ENCODE assay signal across 22 cellular contexts in the genomic region with DNA sequence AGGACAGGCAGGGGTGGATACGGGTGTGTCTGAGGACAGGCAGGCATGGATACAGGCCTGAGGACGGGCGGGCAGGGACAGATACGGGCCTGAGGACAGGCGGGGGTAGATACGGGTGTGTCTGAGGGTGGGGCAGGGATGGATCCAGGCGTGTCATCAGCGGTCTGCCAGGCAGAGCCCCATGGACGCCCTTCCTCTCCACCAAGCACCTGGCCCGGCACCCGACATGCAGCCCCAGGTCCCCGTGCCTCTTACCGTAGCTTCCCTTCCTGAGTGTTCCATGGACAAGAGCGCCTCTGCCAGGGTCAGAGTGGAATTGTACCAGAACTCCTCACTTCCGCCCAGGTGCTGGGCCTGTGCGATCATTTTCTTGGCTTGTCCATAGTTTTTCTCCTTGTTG.
DNase-seq lines count a peak whose midpoint lies in the region; ATAC-seq, FAIRE-seq and TF ChIP-seq lines count a peak whose summit lies in the region.
"Had no signal": no experiment of that assay in that cellular context is flagged by ENCODE, and none has a peak within 500 bp of the region (broad histone marks: within the 10 kb centered on the region; RNA-seq: fewer than 3 reads in every experiment).

No MANE protein-coding gene starts in this region.

- 0 out of 2 replicates have a peak, but pooled peaks have one; percentile 14 for TF ChIP-seq CTCF in WERI-Rb-1 (IDR thresholded peaks at IDR 0.05; ENCODE audit: low read depth, low read length)
- TF ChIP-seq CTCF in HepG2 (CRISPR knock-in tag; IDR thresholded peaks at IDR 0.05): 0 out of 2 replicates have a peak, but pooled peaks have one; percentile 9
- TF ChIP-seq CTCF in upper lobe of left lung (IDR thresholded peaks at IDR 0.05): no peak
- TF ChIP-seq CTCF in glutamatergic neuron (IDR thresholded peaks at IDR 0.05; ENCODE audit: partially characterized antibody, unreplicated experiment): no peak

- H3K27ac ChIP-seq in WERI-Rb-1 (no peak overlapping the region), HepG2 (ENCODE audit: extremely low read length, insufficient read depth, low read length) (no peak overlapping the region), upper lobe of left lung (no peak overlapping the region)
- H3K27ac ChIP-seq: A549, C4-2B, epithelial cell of prostate, hepatocyte, psoas muscle had no signal

- intact Hi-C loops in HepG2 (cut with micrococcal nuclease; ENCODE audit: unreplicated experiment): no loop called here

- FAIRE-seq in HepG2 (lab: Jason Lieb, UNC): no peak
- FAIRE-seq: A549, islet of Langerhans had no signal

- CTCF ChIA-PET in HepG2 (lab: Yijun Ruan, JAX; ENCODE audit: low intra/inter-chr PET ratio, low total read pairs): no interaction called here

- no peaks in the 10 kb centered on the region for H3K9me3 Mint-ChIP-seq in activated naive CD8-positive, alpha-beta T cell treated with anti-CD3 and anti-CD28 coated beads, Interleukin-2, amount 10 ng/mL, durations not matched to agents 7 days and 5 days
- peaks cover 4% of the 10 kb centered on the region for H3K9me3 Mint-ChIP-seq in activated naive CD8-positive, alpha-beta T cell treated with anti-CD3 and anti-CD28 coated beads, Interleukin-2, amount 50 U/mL, for 24 hours
- H3K9me3 Mint-ChIP-seq in glutamatergic neuron (ENCODE audit: unreplicated experiment): peaks cover 14% of the 10 kb centered on the region
- H3K9me3 Mint-ChIP-seq: HFFc6 had no signal

- no peak for ATAC-seq in activated naive CD8-positive, alpha-beta T cell treated with anti-CD3 and anti-CD28 coated beads, Interleukin-2, amount 10 ng/mL, durations not matched to agents 7 days and 5 days (ENCODE audit: low read depth)
- ATAC-seq in activated naive CD8-positive, alpha-beta T cell treated with anti-CD3 and anti-CD28 coated beads, Interleukin-2, amount 50 U/mL, for 24 hours: no peak
- ATAC-seq in HepG2: no peak
- no peak for ATAC-seq in upper lobe of left lung (ENCODE audit: low FRiP score in 2 of 2)
- ATAC-seq: A549, psoas muscle had no signal

- TF ChIP-seq EP300 in HepG2 (IDR thresholded peaks at IDR 0.05; ENCODE audit: low read depth in 2 of 2, low read length in 2 of 2) (no peak), HepG2 (CRISPR knock-in tag; IDR thresholded peaks at IDR 0.05; ENCODE audit: borderline replicate concordance) (no peak), upper lobe of left lung (IDR thresholded peaks at IDR 0.05) (no peak)

- no peaks in the 10 kb centered on the region for H3K36me3 Mint-ChIP-seq in activated naive CD8-positive, alpha-beta T cell treated with anti-CD3 and anti-CD28 coated beads, Interleukin-2, amount 10 ng/mL, durations not matched to agents 7 days and 5 days
- no peaks in the 10 kb centered on the region for H3K36me3 Mint-ChIP-seq in activated naive CD8-positive, alpha-beta T cell treated with anti-CD3 and anti-CD28 coated beads, Interleukin-2, amount 50 U/mL, for 24 hours (ENCODE audit: low read depth)
- no peaks in the 10 kb centered on the region for H3K36me3 Mint-ChIP-seq in glutamatergic neuron (ENCODE audit: unreplicated experiment)

- TF ChIP-seq RAD21 in HepG2 (CRISPR knock-in tag; IDR thresholded peaks at IDR 0.05): no peak

- no TSS peak for BruUV-seq in HepG2 (replicated peaks; lab: Mats Ljungman, UMichigan)

- H2AFZ ChIP-seq in HepG2 (ENCODE audit: low read length): no peak overlapping the region
- H2AFZ ChIP-seq: hepatocyte had no signal

- no peaks in the 10 kb centered on the region for H3K9me3 ChIP-seq in WERI-Rb-1 (ENCODE audit: severe bottlenecking)
- no peaks in the 10 kb centered on the region for H3K9me3 ChIP-seq in HepG2 (ENCODE audit: low read length)
- no peaks in the 10 kb centered on the region for H3K9me3 ChIP-seq in upper lobe of left lung
- H3K9me3 ChIP-seq: A549, psoas muscle had no signal

- TF ChIP-seq POLR2A in HepG2 (IDR thresholded peaks at IDR 0.05; ENCODE audit: insufficient read depth in 1 of 2, low read depth in 2 of 2, low read length in 2 of 2) (no peak), upper lobe of left lung (IDR thresholded peaks at IDR 0.05) (no peak)

- H3K4me2 ChIP-seq in HepG2 (ENCODE audit: low read depth, low read length): no peak overlapping the region
- H3K4me2 ChIP-seq: A549, hepatocyte had no signal

- no peak overlapping the region for H3K4me3 Mint-ChIP-seq in activated naive CD8-positive, alpha-beta T cell treated with anti-CD3 and anti-CD28 coated beads, Interleukin-2, amount 10 ng/mL, durations not matched to agents 7 days and 5 days
- H3K4me3 Mint-ChIP-seq in activated naive CD8-positive, alpha-beta T cell treated with anti-CD3 and anti-CD28 coated beads, Interleukin-2, amount 50 U/mL, for 24 hours: no peak overlapping the region
- H3K4me3 Mint-ChIP-seq in glutamatergic neuron (ENCODE audit: unreplicated experiment): no peak overlapping the region
- H3K4me3 Mint-ChIP-seq: HFFc6, nephron had no signal

- peak; percentile 10 for DNase-seq in activated naive CD8-positive, alpha-beta T cell treated with anti-CD3 and anti-CD28 coated beads, Interleukin-2, amount 10 ng/mL, durations not matched to agents 7 days and 5 days
- DNase-seq in activated naive CD8-positive, alpha-beta T cell treated with anti-CD3 and anti-CD28 coated beads, Interleukin-2, amount 50 U/mL, for 24 hours: no peak
- DNase-seq in WERI-Rb-1: no peak
- DNase-seq in HepG2 (ENCODE audit: low spot score): no peak
- DNase-seq in upper lobe of left lung: peak; percentile 16 to 48
- DNase-seq in mucosa of gallbladder (ENCODE audit: low spot score): no peak
- DNase-seq in glutamatergic neuron: no peak
- DNase-seq in COR-L47 (lab: John Stamatoyannopoulos, UW): no peak
- DNase-seq: activated CD4-positive, alpha-beta T cell treated with anti-CD3 and anti-CD28 coated beads for 1 hour; dermis blood vessel endothelial cell; foreskin fibroblast; HFFc6; NCI-H1105; NCI-H2107; T1000 had no signal

- H3K27me3 ChIP-seq in WERI-Rb-1 (ENCODE audit: insufficient read depth, low read depth, severe bottlenecking) (no peaks in the 10 kb centered on the region), HepG2 (ENCODE audit: control insufficient read depth in 1 of 2, insufficient read depth in 2 of 2, low read length in 2 of 2) (peaks cover 6 to 21% of the 10 kb centered on the region in 2 experiments; a peak in 3 of 5 replicates), upper lobe of left lung (peaks cover 0 to 11% (median 0%) of the 10 kb centered on the region in 4 donors)
- H3K27me3 ChIP-seq: hepatocyte had no signal

- no peaks in the 10 kb centered on the region for H4K20me1 ChIP-seq in HepG2 (ENCODE audit: insufficient read depth, low read length)

- no peak overlapping the region for H3K9ac ChIP-seq in HepG2 (ENCODE audit: insufficient read depth, low read depth, low read length)

- in situ Hi-C loops in HepG2 (cut with HindIII; ENCODE audit: extremely low pct_ligation_motif_present, low pct_unique_long_range_greater_than_20kb): no loop called here

- no peaks in the 10 kb centered on the region for H3K27me3 Mint-ChIP-seq in activated naive CD8-positive, alpha-beta T cell treated with anti-CD3 and anti-CD28 coated beads, Interleukin-2, amount 10 ng/mL, durations not matched to agents 7 days and 5 days
- peaks cover 11% of the 10 kb centered on the region for H3K27me3 Mint-ChIP-seq in activated naive CD8-positive, alpha-beta T cell treated with anti-CD3 and anti-CD28 coated beads, Interleukin-2, amount 50 U/mL, for 24 hours
- peaks cover 12% of the 10 kb centered on the region for H3K27me3 Mint-ChIP-seq in glutamatergic neuron (ENCODE audit: unreplicated experiment)

- no peak overlapping the region for H3K4me3 ChIP-seq in WERI-Rb-1 (ENCODE audit: low read depth, low read length)
- H3K4me3 ChIP-seq in HepG2 (replicated peaks in 1 of 3; ENCODE audit: insufficient read depth in 1 of 3, low read depth in 2 of 3, low read length in 3 of 3): no peak overlapping the region
- H3K4me3 ChIP-seq in upper lobe of left lung: no peak overlapping the region
- H3K4me3 ChIP-seq: A549, hepatocyte, psoas muscle had no signal

- H3K79me2 ChIP-seq in HepG2 (ENCODE audit: insufficient read depth, low read length): no peaks in the 10 kb centered on the region
- H3K79me2 ChIP-seq: hepatocyte had no signal

- 41% methylated on average over 9 of the region's 16 CpGs for WGBS in HepG2 (ENCODE audit: low lambda C conversion rate)
- WGBS in upper lobe of left lung, 2 donors: 86 to 96% methylated on average over 15 to 16 of the region's 16 CpGs

- H3K4me1 ChIP-seq in HepG2 (ENCODE audit: insufficient read depth, low read length) (peaks cover 12% of the 10 kb centered on the region), upper lobe of left lung (peaks cover 0 to 9% (median 0%) of the 10 kb centered on the region in 4 donors)
- H3K4me1 ChIP-seq: A549, psoas muscle had no signal

- no peak overlapping the region for H3K27ac Mint-ChIP-seq in activated naive CD8-positive, alpha-beta T cell treated with anti-CD3 and anti-CD28 coated beads, Interleukin-2, amount 10 ng/mL, durations not matched to agents 7 days and 5 days
- H3K27ac Mint-ChIP-seq in activated naive CD8-positive, alpha-beta T cell treated with anti-CD3 and anti-CD28 coated beads, Interleukin-2, amount 50 U/mL, for 24 hours: no peak overlapping the region
- H3K27ac Mint-ChIP-seq in glutamatergic neuron (ENCODE audit: unreplicated experiment): no peak overlapping the region
- H3K27ac Mint-ChIP-seq: HFFc6, nephron had no signal

- peaks cover 10% of the 10 kb centered on the region for H3K4me1 Mint-ChIP-seq in activated naive CD8-positive, alpha-beta T cell treated with anti-CD3 and anti-CD28 coated beads, Interleukin-2, amount 10 ng/mL, durations not matched to agents 7 days and 5 days
- H3K4me1 Mint-ChIP-seq in activated naive CD8-positive, alpha-beta T cell treated with anti-CD3 and anti-CD28 coated beads, Interleukin-2, amount 50 U/mL, for 24 hours: peaks cover 6% of the 10 kb centered on the region
- peaks cover 7% of the 10 kb centered on the region for H3K4me1 Mint-ChIP-seq in glutamatergic neuron (ENCODE audit: low read depth, unreplicated experiment)

- H3K36me3 ChIP-seq in WERI-Rb-1 (no peaks in the 10 kb centered on the region), HepG2 (replicated peaks in 1 of 2; ENCODE audit: control insufficient read depth in 1 of 2, insufficient read depth in 2 of 2, low read length in 2 of 2) (no peaks in the 10 kb centered on the region), upper lobe of left lung (no peaks in the 10 kb centered on the region)

- POLR2A ChIA-PET in activated naive CD8-positive, alpha-beta T cell treated with anti-CD3 and anti-CD28 coated beads, Interleukin-2, amount 10 ng/mL, durations not matched to agents 7 days and 5 days (lab: Charles Lee): no interaction called here
- POLR2A ChIA-PET in HepG2 (lab: Yijun Ruan, JAX): no interaction called here

TF ChIP-seq in HepG2, 621 proteins besides CTCF, POLR2A, EP300 and RAD21 (continues in another document):
- TF ChIP-seq TOPORS (CRISPR knock-in tag; IDR thresholded peaks at IDR 0.05): no peak
- TF ChIP-seq, protein P1, sequence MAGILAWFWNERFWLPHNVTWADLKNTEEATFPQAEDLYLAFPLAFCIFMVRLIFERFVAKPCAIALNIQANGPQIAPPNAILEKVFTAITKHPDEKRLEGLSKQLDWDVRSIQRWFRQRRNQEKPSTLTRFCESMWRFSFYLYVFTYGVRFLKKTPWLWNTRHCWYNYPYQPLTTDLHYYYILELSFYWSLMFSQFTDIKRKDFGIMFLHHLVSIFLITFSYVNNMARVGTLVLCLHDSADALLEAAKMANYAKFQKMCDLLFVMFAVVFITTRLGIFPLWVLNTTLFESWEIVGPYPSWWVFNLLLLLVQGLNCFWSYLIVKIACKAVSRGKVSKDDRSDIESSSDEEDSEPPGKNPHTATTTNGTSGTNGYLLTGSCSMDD (CRISPR knock-in tag; IDR thresholded peaks at IDR 0.05): no peak

Comparison
In these comparisons a context has a peak if more than half of its experiments do, and no peak if none do; other contexts are left out.
1. DNase-seq: peak in activated naive CD8-positive, alpha-beta T cell treated with anti-CD3 and anti-CD28 coated beads, Interleukin-2, amount 10 ng/mL, durations not matched to agents 7 days and 5 days (single experiment) and upper lobe of left lung (2 of 2); none in activated naive CD8-positive, alpha-beta T cell treated with anti-CD3 and anti-CD28 coated beads, Interleukin-2, amount 50 U/mL, for 24 hours (single experiment), WERI-Rb-1 (single experiment), HepG2 (single experiment), mucosa of gallbladder (single experiment), glutamatergic neuron (single experiment) and COR-L47 (single experiment).
2. CTCF ChIP-seq: peak in WERI-Rb-1 (single experiment) and HepG2 (single experiment); none in upper lobe of left lung (0 of 6) and glutamatergic neuron (single experiment).